ENCODE assay signal across 17 cellular contexts in genomic region chr5:124207118-124207517, GRCh38.
DNase-seq lines count a peak whose midpoint lies in the region; ATAC-seq lines count a peak whose summit lies in the region.
"Had no signal": no experiment of that assay in that cellular context is flagged by ENCODE, and none has a peak within 500 bp of the region (broad histone marks: within the 10 kb centered on the region; RNA-seq: fewer than 3 reads in every experiment).

No MANE protein-coding gene starts in this region.

- H3K36me3 Mint-ChIP-seq in activated CD8-positive, alpha-beta memory T cell treated with anti-CD3 and anti-CD28 coated beads, Interleukin-2, amount 10 ng/mL, durations not matched to agents 7 days and 5 days: no peaks in the 10 kb centered on the region
- no peaks in the 10 kb centered on the region for H3K36me3 Mint-ChIP-seq in activated CD4-positive, alpha-beta T cell treated with anti-CD3 and anti-CD28 coated beads, Interleukin-2, amount 10 ng/mL, durations not matched to agents 24 days and 14 days (ENCODE audit: low read depth)

- CTCF ChIA-PET in activated CD8-positive, alpha-beta memory T cell treated with anti-CD3 and anti-CD28 coated beads, Interleukin-2, amount 10 ng/mL, durations not matched to agents 7 days and 5 days (lab: Charles Lee): no interaction called here

- no peaks in the 10 kb centered on the region for H3K27me3 Mint-ChIP-seq in activated CD8-positive, alpha-beta memory T cell treated with anti-CD3 and anti-CD28 coated beads, Interleukin-2, amount 10 ng/mL, durations not matched to agents 7 days and 5 days
- H3K27me3 Mint-ChIP-seq in activated CD4-positive, alpha-beta T cell treated with anti-CD3 and anti-CD28 coated beads, Interleukin-2, amount 10 ng/mL, durations not matched to agents 24 days and 14 days: no peaks in the 10 kb centered on the region
- H3K27me3 Mint-ChIP-seq: CD4-positive, alpha-beta T cell had no signal

- H3K27ac ChIP-seq in SJCRH30: peak overlapping the region; percentile 12; the same call in 1 of the 2 replicates
- H3K27ac ChIP-seq: C4-2B had no signal

- no peaks in the 10 kb centered on the region for H3K4me1 Mint-ChIP-seq in activated CD8-positive, alpha-beta memory T cell treated with anti-CD3 and anti-CD28 coated beads, Interleukin-2, amount 10 ng/mL, durations not matched to agents 7 days and 5 days
- H3K4me1 Mint-ChIP-seq in activated CD4-positive, alpha-beta T cell treated with anti-CD3 and anti-CD28 coated beads, Interleukin-2, amount 10 ng/mL, durations not matched to agents 24 days and 14 days: no peaks in the 10 kb centered on the region

- H3K4me3 ChIP-seq in SJCRH30: no peak overlapping the region
- H3K4me3 ChIP-seq: GM12878 had no signal

- peaks cover 29% of the 10 kb centered on the region for H3K4me1 ChIP-seq in SJCRH30

- DNase-seq in HT-29 (ENCODE audit: low spot score) (peak; percentile 7), SJCRH30 (no peak), left lobe of liver (ENCODE audit: low spot score) (no peak)
- DNase-seq in activated CD8-positive, alpha-beta memory T cell treated with anti-CD3 and anti-CD28 coated beads, Interleukin-2, amount 10 ng/mL, durations not matched to agents 7 days and 5 days: no peak
- DNase-seq in activated CD4-positive, alpha-beta T cell treated with anti-CD3 and anti-CD28 coated beads, Interleukin-2, amount 10 ng/mL, durations not matched to agents 24 days and 14 days: no peak
- no peak for DNase-seq in activated naive CD4-positive, alpha-beta T cell treated with anti-CD3 and anti-CD28 coated beads, Interleukin-2, amount 50 U/mL, for 16 hours
- DNase-seq: ACHN; AML-193; CD4-positive, alpha-beta T cell; DMS153; DND-41; EL; GOT3; H7 had no signal

- no peaks in the 10 kb centered on the region for H3K36me3 ChIP-seq in SJCRH30

- H3K27me3 ChIP-seq in SJCRH30: no peaks in the 10 kb centered on the region

- peaks cover 10% of the 10 kb centered on the region for H3K9me3 Mint-ChIP-seq in activated CD8-positive, alpha-beta memory T cell treated with anti-CD3 and anti-CD28 coated beads, Interleukin-2, amount 10 ng/mL, durations not matched to agents 7 days and 5 days (ENCODE audit: low read depth)
- H3K9me3 Mint-ChIP-seq in activated CD4-positive, alpha-beta T cell treated with anti-CD3 and anti-CD28 coated beads, Interleukin-2, amount 10 ng/mL, durations not matched to agents 24 days and 14 days: no peaks in the 10 kb centered on the region

- ATAC-seq in left lobe of liver: peak; percentile 39
- ATAC-seq in activated CD8-positive, alpha-beta memory T cell treated with anti-CD3 and anti-CD28 coated beads, Interleukin-2, amount 10 ng/mL, durations not matched to agents 7 days and 5 days: no peak
- ATAC-seq: GM12878, HCT116 had no signal

- H3K9me3 ChIP-seq in SJCRH30 (replicated peaks): no peaks in the 10 kb centered on the region; the same call in 1 of the 2 replicates

- intact Hi-C loops in activated CD4-positive, alpha-beta T cell treated with anti-CD3 and anti-CD28 coated beads, Interleukin-2, amount 10 ng/mL, durations not matched to agents 24 days and 14 days (cut with micrococcal nuclease): no loop called here

- no peak overlapping the region for H3K27ac Mint-ChIP-seq in activated CD8-positive, alpha-beta memory T cell treated with anti-CD3 and anti-CD28 coated beads, Interleukin-2, amount 10 ng/mL, durations not matched to agents 7 days and 5 days
- H3K27ac Mint-ChIP-seq in activated CD4-positive, alpha-beta T cell treated with anti-CD3 and anti-CD28 coated beads, Interleukin-2, amount 10 ng/mL, durations not matched to agents 24 days and 14 days: no peak overlapping the region
- H3K27ac Mint-ChIP-seq: CD4-positive, alpha-beta T cell had no signal

- no peak overlapping the region for H3K4me3 Mint-ChIP-seq in activated CD8-positive, alpha-beta memory T cell treated with anti-CD3 and anti-CD28 coated beads, Interleukin-2, amount 10 ng/mL, durations not matched to agents 7 days and 5 days
- no peak overlapping the region for H3K4me3 Mint-ChIP-seq in activated CD4-positive, alpha-beta T cell treated with anti-CD3 and anti-CD28 coated beads, Interleukin-2, amount 10 ng/mL, durations not matched to agents 24 days and 14 days
- H3K4me3 Mint-ChIP-seq: CD4-positive, alpha-beta T cell had no signal
